30 cellular contexts compared by ENCODE assay signal in the genomic region with DNA sequence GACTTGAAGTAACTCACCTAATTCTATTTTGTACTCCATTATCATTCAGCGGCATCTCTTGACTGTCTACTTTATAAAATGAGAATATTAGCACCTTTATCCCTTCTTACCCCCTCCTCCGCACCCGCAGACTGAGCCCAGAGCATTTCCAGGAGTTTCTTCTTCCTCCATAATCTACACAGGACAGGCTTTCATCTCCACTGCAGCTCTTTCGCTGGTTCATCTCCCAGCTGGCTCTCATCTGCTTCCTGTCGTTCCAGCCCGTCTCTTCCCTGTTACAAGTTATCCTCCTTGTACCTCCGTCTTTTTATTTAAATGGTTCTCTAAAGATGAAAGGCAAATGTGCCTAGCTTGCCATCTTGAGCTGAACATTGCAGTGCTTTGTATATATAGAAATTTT.
"Had no signal": no experiment of that assay in that cellular context is flagged by ENCODE, and none has a peak within 500 bp of the region (broad histone marks: within the 10 kb centered on the region; RNA-seq: fewer than 3 reads in every experiment).

No MANE protein-coding gene starts in this region.

- H3K27ac Mint-ChIP-seq: activated CD4-positive, alpha-beta memory T cell treated with anti-CD3 and anti-CD28 coated beads, Interleukin-2, amount 10 ng/mL, durations not matched to agents 7 days and 5 days; activated CD4-positive, alpha-beta T cell treated with anti-CD3 and anti-CD28 coated beads, Interleukin-2, amount 10 ng/mL, durations not matched to agents 7 days and 5 days; activated naive CD8-positive, alpha-beta T cell; activated T-helper 17 cell treated with anti-CD3 and anti-CD28 coated beads, Interleukin-2, amount 50 U/mL, for 72 hours; dendritic cell treated with granulocyte-macrophage colony-stimulating factor and Interleukin-4, amounts not matched to agents 40 ng/mL and 50 ng/mL, for 4 days; endodermal cell; T-helper 2 cell treated with Interferon-gamma antibody and Interleukin-4, amounts not matched to agents 5 μg/mL and 100 μg/mL, for 36 hours had no signal

- H3K27ac ChIP-seq: brain microvascular endothelial cell, coronary artery, dorsolateral prefrontal cortex, heart left ventricle had no signal

- FAIRE-seq: astrocyte, bronchial epithelial cell, frontal cortex had no signal

- H3K36me3 ChIP-seq: brain microvascular endothelial cell had no signal

- ATAC-seq: activated T-cell treated with anti-CD3 and anti-CD28 coated beads, Interleukin-2, amount 50 U/mL, for 4 hours; activated T-helper 17 cell treated with anti-CD3 and anti-CD28 coated beads, Interleukin-2, amount 50 U/mL, for 72 hours; esophagus mucosa; heart left ventricle; T-helper 17 cell had no signal

- H3K27me3 ChIP-seq: brain microvascular endothelial cell, dorsolateral prefrontal cortex, heart left ventricle had no signal

- H3K4me3 ChIP-seq: coronary artery, dorsolateral prefrontal cortex, heart left ventricle had no signal

- H3K4me1 Mint-ChIP-seq: activated CD4-positive, alpha-beta T cell treated with anti-CD3 and anti-CD28 coated beads, Interleukin-2, amount 10 ng/mL, durations not matched to agents 7 days and 5 days had no signal

- DNase-seq: activated CD4-positive, alpha-beta memory T cell treated with anti-CD3 and anti-CD28 coated beads, Interleukin-2, amount 10 ng/mL, durations not matched to agents 7 days and 5 days; activated CD4-positive, alpha-beta T cell treated with anti-CD3 and anti-CD28 coated beads for 1 hour; activated CD4-positive, alpha-beta T cell treated with anti-CD3 and anti-CD28 coated beads for 4 hours; activated CD4-positive, alpha-beta T cell treated with anti-CD3 and anti-CD28 coated beads, Interleukin-2, amount 10 ng/mL, durations not matched to agents 7 days and 5 days; activated CD4-positive, alpha-beta T cell treated with anti-CD3 and anti-CD28 coated beads, Interleukin-2, amount 50 U/mL, for 4 hours; activated effector memory CD4-positive, alpha-beta T cell treated with Interleukin-2 at 50 U/mL for 16 hours; activated gamma-delta T cell treated with Interleukin-2 at 50 U/mL for 16 hours; activated naive CD4-positive, alpha-beta T cell treated with anti-CD3 and anti-CD28 coated beads, Interleukin-2, amount 50 U/mL, for 16 hours; activated naive CD4-positive, alpha-beta T cell treated with Interleukin-2 at 50 U/mL for 16 hours; activated T-cell treated with anti-CD3 and anti-CD28 coated beads, Interleukin-2, amount 50 U/mL, for 4 hours; amniotic stem cell; anterior cingulate cortex; brain microvascular endothelial cell; dorsolateral prefrontal cortex; effector memory CD4-positive, alpha-beta T cell; endodermal cell; foreskin fibroblast; heart left ventricle; T-helper 17 cell; T1000 had no signal

- H3K27me3 Mint-ChIP-seq: activated CD4-positive, alpha-beta memory T cell treated with anti-CD3 and anti-CD28 coated beads, Interleukin-2, amount 10 ng/mL, durations not matched to agents 7 days and 5 days; activated CD4-positive, alpha-beta T cell treated with anti-CD3 and anti-CD28 coated beads, Interleukin-2, amount 10 ng/mL, durations not matched to agents 7 days and 5 days; activated naive CD8-positive, alpha-beta T cell; activated T-helper 17 cell treated with anti-CD3 and anti-CD28 coated beads, Interleukin-2, amount 50 U/mL, for 72 hours; central memory CD8-positive, alpha-beta T cell; dendritic cell treated with granulocyte-macrophage colony-stimulating factor and Interleukin-4, amounts not matched to agents 40 ng/mL and 50 ng/mL, for 4 days; T-helper 17 cell had no signal

- H3K9me3 Mint-ChIP-seq: dendritic cell treated with granulocyte-macrophage colony-stimulating factor and Interleukin-4, amounts not matched to agents 40 ng/mL and 50 ng/mL, for 4 days had no signal

- H3K4me3 Mint-ChIP-seq: activated CD4-positive, alpha-beta memory T cell treated with anti-CD3 and anti-CD28 coated beads, Interleukin-2, amount 10 ng/mL, durations not matched to agents 7 days and 5 days; activated CD4-positive, alpha-beta T cell treated with anti-CD3 and anti-CD28 coated beads, Interleukin-2, amount 10 ng/mL, durations not matched to agents 7 days and 5 days; activated naive CD8-positive, alpha-beta T cell; activated T-cell treated with anti-CD3 and anti-CD28 coated beads, Interleukin-2, amount 50 U/mL, for 4 hours; activated T-helper 17 cell treated with anti-CD3 and anti-CD28 coated beads, Interleukin-2, amount 50 U/mL, for 72 hours; central memory CD8-positive, alpha-beta T cell; dendritic cell treated with granulocyte-macrophage colony-stimulating factor and Interleukin-4, amounts not matched to agents 40 ng/mL and 50 ng/mL, for 4 days; endodermal cell; T-helper 17 cell; T-helper 2 cell treated with Interferon-gamma antibody and Interleukin-4, amounts not matched to agents 5 μg/mL and 100 μg/mL, for 36 hours had no signal
